Comparison of ENCODE assay signal across 1 cellular context in the genomic region with DNA sequence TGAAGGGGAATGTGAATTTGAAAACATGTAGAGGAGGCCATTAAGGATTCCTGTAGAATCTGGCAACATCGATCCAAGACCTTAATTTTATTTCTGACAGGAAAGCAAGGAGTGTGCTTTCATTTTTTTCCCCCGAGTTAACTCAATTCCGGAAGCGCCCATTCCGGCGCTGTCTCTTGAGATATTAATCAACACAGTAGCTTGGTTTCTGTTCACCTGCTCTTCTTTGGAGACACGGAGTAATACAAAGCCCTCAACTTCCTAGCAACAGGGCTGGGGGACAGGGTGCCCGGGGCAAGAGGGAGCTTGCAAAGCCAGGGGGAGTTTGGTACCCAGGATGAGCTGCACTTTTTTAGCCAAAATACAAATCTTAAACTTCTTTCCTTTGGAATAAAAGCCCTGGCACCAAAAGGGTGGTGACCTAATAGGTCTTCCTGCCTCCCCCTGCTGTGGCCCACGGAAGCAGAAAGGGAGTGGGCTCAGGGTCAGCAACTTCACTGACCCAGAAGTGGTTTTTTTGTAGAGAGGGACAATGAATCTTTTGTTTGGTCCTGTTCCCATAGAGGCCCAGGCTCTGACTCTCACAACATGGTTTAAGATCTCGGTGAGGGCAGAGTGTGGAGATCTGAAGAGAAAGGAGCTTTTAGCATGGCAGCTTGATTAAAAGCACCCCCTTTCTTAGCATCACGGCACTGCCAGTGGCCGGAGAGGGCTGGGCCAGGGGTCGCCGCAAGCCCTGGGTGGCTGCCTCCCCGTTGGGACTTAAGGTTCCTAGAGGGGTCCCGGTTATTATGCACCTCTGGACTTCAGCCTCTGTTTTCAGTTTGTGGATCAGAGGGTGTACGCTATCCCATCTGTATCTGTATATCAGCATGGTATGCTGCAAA.
A peak's percentile ranks its signal among the peaks of the same experiment; 100 is the strongest.
TF ChIP-seq lines count a peak whose summit lies in the region.

No MANE protein-coding gene starts in this region.

TF ChIP-seq in HepG2, 621 proteins besides CTCF, POLR2A, EP300 and RAD21 (continued from another document):
- TF ChIP-seq ZNF674 (CRISPR knock-in tag; IDR thresholded peaks at IDR 0.05; ENCODE audit: low read depth) (no peak), ZNF574 (CRISPR knock-in tag; IDR thresholded peaks at IDR 0.05) (0 out of 2 replicates have a peak, but pooled peaks have one; percentile 15), CREM (IDR thresholded peaks at IDR 0.05) (0 out of 2 replicates have a peak, but pooled peaks have one; percentile 52), CREM (CRISPR knock-in tag; IDR thresholded peaks at IDR 0.05) (no peak), ZNF605 (CRISPR knock-in tag; IDR thresholded peaks at IDR 0.05) (0 out of 2 replicates have a peak, but pooled peaks have one; percentile 43), HNRNPLL (IDR thresholded peaks at IDR 0.05; ENCODE audit: low read depth, low read length, poor library complexity, severe bottlenecking) (peak; percentile 25)
TF ChIP-seq in HepG2: peak in this region for 95.
